Comparison of ENCODE assay signal across 9 cellular contexts in genomic region chr2:55120634-55121359, GRCh38.
DNase-seq lines count a peak whose midpoint lies in the region; ATAC-seq, FAIRE-seq and TF ChIP-seq lines count a peak whose summit lies in the region.
"Had no signal": no experiment of that assay in that cellular context is flagged by ENCODE, and none has a peak within 500 bp of the region (broad histone marks: within the 10 kb centered on the region; RNA-seq: fewer than 3 reads in every experiment).

No MANE protein-coding gene starts in this region.

- no peaks in the 10 kb centered on the region for H4K20me1 ChIP-seq in OCI-LY7 (ENCODE audit: insufficient read depth, low read length)

- TF ChIP-seq CTCF in fibroblast of the aortic adventitia (IDR thresholded peaks at IDR 0.05; ENCODE audit: insufficient read depth, low read length) (no peak), OCI-LY7 (conservative IDR thresholded peaks at IDR 0.05; ENCODE audit: low read length) (no peak)

- no TSS peak for BruUV-seq in OCI-LY7 (replicated peaks; lab: Mats Ljungman, UMichigan)

- CTCF ChIA-PET in OCI-LY7 (lab: Charles Lee; ENCODE audit: unreplicated experiment), result no interaction called here

- peak; percentile 29 for DNase-seq in ELF-1 (ENCODE audit: low read depth, low spot score)
- peak; percentile 51 for DNase-seq in OCI-M2 (lab: John Stamatoyannopoulos, UW; ENCODE audit: unreplicated experiment)
- peak; percentile 47 for DNase-seq in fibroblast of the aortic adventitia (ENCODE audit: low read depth)
- peak; percentile 85 for DNase-seq in posterior vena cava (ENCODE audit: low spot score)
- DNase-seq in activated CD4-positive, alpha-beta T cell treated with anti-CD3 and anti-CD28 coated beads, Interleukin-2, amount 50 U/mL, for 4 hours, result no peak
- no peak for DNase-seq in GM12892 (ENCODE audit: insufficient read length)
- DNase-seq in OCI-LY7 (ENCODE audit: low spot score), result no peak

- H3K4me3 ChIP-seq in fibroblast of the aortic adventitia (ENCODE audit: low read depth, low read length) (no peak overlapping the region), OCI-LY7 (ENCODE audit: low read depth, low read length, poor library complexity, severe bottlenecking) (no peak overlapping the region)

- no peak for TF ChIP-seq POLR2A in GM12892 (IDR thresholded peaks at IDR 0.05; ENCODE audit: low read depth, low read length)

- no peak overlapping the region for H3K27ac ChIP-seq in OCI-LY7 (ENCODE audit: low read depth, low read length, poor library complexity, severe bottlenecking)

- H3K9me3 ChIP-seq in OCI-LY7 (ENCODE audit: low read length), result no peaks in the 10 kb centered on the region

- no peak overlapping the region for H2AFZ ChIP-seq in OCI-LY7 (ENCODE audit: low read length)

- ATAC-seq in HG02870 (IDR thresholded peaks at IDR 0.05; ENCODE audit: unreplicated experiment), result no peak

- intact Hi-C loops in posterior vena cava (cut with DNase I), result no loop called here
- intact Hi-C loops in OCI-LY7 (cut with micrococcal nuclease; ENCODE audit: unreplicated experiment), result no loop called here

- POLR2A ChIA-PET in OCI-LY7 (lab: Charles Lee), result interaction anchor here (0.6 to 2.5 kb wide), 9 partner anchors 8 to 103 kb away, joined by 3 to 8 read pairs (median 3); no protein-coding TSS in a partner anchor

- H3K4me1 ChIP-seq in OCI-LY7 (ENCODE audit: insufficient read depth, low read length, poor library complexity, severe bottlenecking), result peaks cover 16% of the 10 kb centered on the region

- no peaks in the 10 kb centered on the region for H3K79me2 ChIP-seq in OCI-LY7 (ENCODE audit: insufficient read depth, low read depth, low read length)

- no peak for FAIRE-seq in GM12892 (lab: Jason Lieb, UNC)
- FAIRE-seq: bronchial epithelial cell had no signal

- no peaks in the 10 kb centered on the region for H3K36me3 ChIP-seq in OCI-LY7 (ENCODE audit: insufficient read depth, low read length)

- H3K4me2 ChIP-seq in OCI-LY7 (ENCODE audit: low read length), result no peak overlapping the region

- H3K9me2 ChIP-seq in OCI-LY7 (ENCODE audit: insufficient read depth, low read length), result no peaks in the 10 kb centered on the region

Comparison
In these comparisons a context has a peak if more than half of its experiments do, and no peak if none do; other contexts are left out.
1. DNase-seq: peak in ELF-1 (single experiment), OCI-M2 (single experiment), fibroblast of the aortic adventitia (single experiment) and posterior vena cava (single experiment); none in activated CD4-positive, alpha-beta T cell treated with anti-CD3 and anti-CD28 coated beads, Interleukin-2, amount 50 U/mL, for 4 hours (0 of 2), GM12892 (single experiment) and OCI-LY7 (single experiment).